Comparison of ENCODE assay signal across 1 cellular context in genomic region chr17:63519972-63520882, GRCh38.
TF ChIP-seq lines count a peak whose summit lies in the region.

No MANE protein-coding gene starts in this region.

TF ChIP-seq in HepG2, 621 proteins besides CTCF, POLR2A, EP300 and RAD21 (continued from another document and continues in another):
- TF ChIP-seq, protein P1, sequence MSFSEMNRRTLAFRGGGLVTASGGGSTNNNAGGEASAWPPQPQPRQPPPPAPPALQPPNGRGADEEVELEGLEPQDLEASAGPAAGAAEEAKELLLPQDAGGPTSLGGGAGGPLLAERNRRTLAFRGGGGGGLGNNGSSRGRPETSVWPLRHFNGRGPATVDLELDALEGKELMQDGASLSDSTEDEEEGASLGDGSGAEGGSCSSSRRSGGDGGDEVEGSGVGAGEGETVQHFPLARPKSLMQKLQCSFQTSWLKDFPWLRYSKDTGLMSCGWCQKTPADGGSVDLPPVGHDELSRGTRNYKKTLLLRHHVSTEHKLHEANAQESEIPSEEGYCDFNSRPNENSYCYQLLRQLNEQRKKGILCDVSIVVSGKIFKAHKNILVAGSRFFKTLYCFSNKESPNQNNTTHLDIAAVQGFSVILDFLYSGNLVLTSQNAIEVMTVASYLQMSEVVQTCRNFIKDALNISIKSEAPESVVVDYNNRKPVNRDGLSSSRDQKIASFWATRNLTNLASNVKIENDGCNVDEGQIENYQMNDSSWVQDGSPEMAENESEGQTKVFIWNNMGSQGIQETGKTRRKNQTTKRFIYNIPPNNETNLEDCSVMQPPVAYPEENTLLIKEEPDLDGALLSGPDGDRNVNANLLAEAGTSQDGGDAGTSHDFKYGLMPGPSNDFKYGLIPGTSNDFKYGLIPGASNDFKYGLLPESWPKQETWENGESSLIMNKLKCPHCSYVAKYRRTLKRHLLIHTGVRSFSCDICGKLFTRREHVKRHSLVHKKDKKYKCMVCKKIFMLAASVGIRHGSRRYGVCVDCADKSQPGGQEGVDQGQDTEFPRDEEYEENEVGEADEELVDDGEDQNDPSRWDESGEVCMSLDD (CRISPR knock-in tag; IDR thresholded peaks at IDR 0.05; ENCODE audit: borderline replicate concordance), result no peak
- TF ChIP-seq SP1 (IDR thresholded peaks at IDR 0.05) (no peak), SP1 (CRISPR knock-in tag; IDR thresholded peaks at IDR 0.05) (no peak), ZNF205 (CRISPR knock-in tag; IDR thresholded peaks at IDR 0.05) (peak; percentile 73), ZBTB34 (CRISPR knock-in tag; IDR thresholded peaks at IDR 0.05) (no peak), PBX3 (CRISPR knock-in tag; IDR thresholded peaks at IDR 0.05; ENCODE audit: borderline replicate concordance) (no peak), ZNF878 (CRISPR knock-in tag; IDR thresholded peaks at IDR 0.05) (peak; percentile 87), ZNF34 (CRISPR knock-in tag; IDR thresholded peaks at IDR 0.05; ENCODE audit: borderline replicate concordance) (no peak), PRPF4 (IDR thresholded peaks at IDR 0.05; ENCODE audit: low read depth, low read length, poor library complexity, severe bottlenecking) (peak; percentile 52), ZBTB7B (CRISPR knock-in tag; IDR thresholded peaks at IDR 0.05) (peak; percentile 73; the same call in 1 of the 2 replicates), SMAD1 (CRISPR knock-in tag; IDR thresholded peaks at IDR 0.05; ENCODE audit: borderline replicate concordance, low read depth) (peak; percentile 96; the same call in 1 of the 2 replicates), ARID3A (IDR thresholded peaks at IDR 0.05; ENCODE audit: low read depth, low read length) (peak; percentile 91), CHD4 (IDR thresholded peaks at IDR 0.05; ENCODE audit: borderline replicate concordance, low read length) (peak; percentile 92), ZNF883 (CRISPR knock-in tag; IDR thresholded peaks at IDR 0.05; ENCODE audit: not compliant biosample characterization) (no peak), RXRA (CRISPR knock-in tag; IDR thresholded peaks at IDR 0.05) (peak; percentile 84), ZBTB20 (CRISPR knock-in tag; IDR thresholded peaks at IDR 0.05; ENCODE audit: borderline replicate concordance, low read depth) (0 out of 2 replicates have a peak, but pooled peaks have one; percentile 89), ZNF816 (CRISPR knock-in tag; IDR thresholded peaks at IDR 0.05; ENCODE audit: borderline replicate concordance) (0 out of 2 replicates have a peak, but pooled peaks have one; percentile 64), ZNF543 (CRISPR knock-in tag; IDR thresholded peaks at IDR 0.05) (no peak), ELK4 (CRISPR knock-in tag; IDR thresholded peaks at IDR 0.05; ENCODE audit: borderline replicate concordance) (no peak), FOSL1 (CRISPR knock-in tag; IDR thresholded peaks at IDR 0.05; ENCODE audit: borderline replicate concordance) (no peak), NR2F1 (CRISPR knock-in tag; IDR thresholded peaks at IDR 0.05) (peak in 1 of 2 experiments; percentile 11; a peak in 1 of 4 replicates), ZMAT3 (CRISPR knock-in tag; conservative IDR thresholded peaks at IDR 0.05) (no peak), PHF8 (CRISPR knock-in tag; IDR thresholded peaks at IDR 0.05) (peak; percentile 32; the same call in 1 of the 2 replicates), ZC3H13 (CRISPR knock-in tag; IDR thresholded peaks at IDR 0.05) (peak; percentile 34; the same call in 1 of the 2 replicates), ZFP90 (CRISPR knock-in tag; IDR thresholded peaks at IDR 0.05; ENCODE audit: borderline replicate concordance) (peak; percentile 69; the same call in 1 of the 2 replicates), AKAP8 (CRISPR knock-in tag; IDR thresholded peaks at IDR 0.05) (no peak), ZNF292 (CRISPR knock-in tag; IDR thresholded peaks at IDR 0.05; ENCODE audit: borderline replicate concordance, low read depth) (peak; percentile 91; the same call in 1 of the 2 replicates), HOXD1 (CRISPR knock-in tag; IDR thresholded peaks at IDR 0.05) (peak; percentile 61; the same call in 1 of the 2 replicates), ZNF263 (CRISPR knock-in tag; IDR thresholded peaks at IDR 0.05) (peak; percentile 36), ZNF232 (CRISPR knock-in tag; IDR thresholded peaks at IDR 0.05; ENCODE audit: borderline replicate concordance) (peak; percentile 67; the same call in 1 of the 2 replicates), REXO4 (CRISPR knock-in tag; IDR thresholded peaks at IDR 0.05; ENCODE audit: borderline replicate concordance) (no peak), KLF16 (CRISPR knock-in tag; IDR thresholded peaks at IDR 0.05) (peak in 1 of 2 experiments; percentile 62; a peak in 2 of 4 replicates), TRIM24 (CRISPR knock-in tag; IDR thresholded peaks at IDR 0.05) (no peak), SNAI1 (CRISPR knock-in tag; IDR thresholded peaks at IDR 0.05; ENCODE audit: borderline replicate concordance) (peak; percentile 97), MXD4 (CRISPR knock-in tag; IDR thresholded peaks at IDR 0.05) (peak; percentile 77; the same call in 1 of the 2 replicates), ZNF784 (CRISPR knock-in tag; IDR thresholded peaks at IDR 0.05; ENCODE audit: borderline replicate concordance) (no peak), ZSCAN31 (CRISPR knock-in tag; IDR thresholded peaks at IDR 0.05; ENCODE audit: low read depth) (peak; percentile 81)
- TF ChIP-seq, protein P2, sequence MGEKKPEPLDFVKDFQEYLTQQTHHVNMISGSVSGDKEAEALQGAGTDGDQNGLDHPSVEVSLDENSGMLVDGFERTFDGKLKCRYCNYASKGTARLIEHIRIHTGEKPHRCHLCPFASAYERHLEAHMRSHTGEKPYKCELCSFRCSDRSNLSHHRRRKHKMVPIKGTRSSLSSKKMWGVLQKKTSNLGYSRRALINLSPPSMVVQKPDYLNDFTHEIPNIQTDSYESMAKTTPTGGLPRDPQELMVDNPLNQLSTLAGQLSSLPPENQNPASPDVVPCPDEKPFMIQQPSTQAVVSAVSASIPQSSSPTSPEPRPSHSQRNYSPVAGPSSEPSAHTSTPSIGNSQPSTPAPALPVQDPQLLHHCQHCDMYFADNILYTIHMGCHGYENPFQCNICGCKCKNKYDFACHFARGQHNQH (CRISPR knock-in tag; IDR thresholded peaks at IDR 0.05), result peak; percentile 93
- TF ChIP-seq, protein P3, sequence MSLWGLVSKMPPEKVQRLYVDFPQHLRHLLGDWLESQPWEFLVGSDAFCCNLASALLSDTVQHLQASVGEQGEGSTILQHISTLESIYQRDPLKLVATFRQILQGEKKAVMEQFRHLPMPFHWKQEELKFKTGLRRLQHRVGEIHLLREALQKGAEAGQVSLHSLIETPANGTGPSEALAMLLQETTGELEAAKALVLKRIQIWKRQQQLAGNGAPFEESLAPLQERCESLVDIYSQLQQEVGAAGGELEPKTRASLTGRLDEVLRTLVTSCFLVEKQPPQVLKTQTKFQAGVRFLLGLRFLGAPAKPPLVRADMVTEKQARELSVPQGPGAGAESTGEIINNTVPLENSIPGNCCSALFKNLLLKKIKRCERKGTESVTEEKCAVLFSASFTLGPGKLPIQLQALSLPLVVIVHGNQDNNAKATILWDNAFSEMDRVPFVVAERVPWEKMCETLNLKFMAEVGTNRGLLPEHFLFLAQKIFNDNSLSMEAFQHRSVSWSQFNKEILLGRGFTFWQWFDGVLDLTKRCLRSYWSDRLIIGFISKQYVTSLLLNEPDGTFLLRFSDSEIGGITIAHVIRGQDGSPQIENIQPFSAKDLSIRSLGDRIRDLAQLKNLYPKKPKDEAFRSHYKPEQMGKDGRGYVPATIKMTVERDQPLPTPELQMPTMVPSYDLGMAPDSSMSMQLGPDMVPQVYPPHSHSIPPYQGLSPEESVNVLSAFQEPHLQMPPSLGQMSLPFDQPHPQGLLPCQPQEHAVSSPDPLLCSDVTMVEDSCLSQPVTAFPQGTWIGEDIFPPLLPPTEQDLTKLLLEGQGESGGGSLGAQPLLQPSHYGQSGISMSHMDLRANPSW (CRISPR knock-in tag; IDR thresholded peaks at IDR 0.05; ENCODE audit: borderline replicate concordance), result peak; percentile 87
- TF ChIP-seq, protein P4, sequence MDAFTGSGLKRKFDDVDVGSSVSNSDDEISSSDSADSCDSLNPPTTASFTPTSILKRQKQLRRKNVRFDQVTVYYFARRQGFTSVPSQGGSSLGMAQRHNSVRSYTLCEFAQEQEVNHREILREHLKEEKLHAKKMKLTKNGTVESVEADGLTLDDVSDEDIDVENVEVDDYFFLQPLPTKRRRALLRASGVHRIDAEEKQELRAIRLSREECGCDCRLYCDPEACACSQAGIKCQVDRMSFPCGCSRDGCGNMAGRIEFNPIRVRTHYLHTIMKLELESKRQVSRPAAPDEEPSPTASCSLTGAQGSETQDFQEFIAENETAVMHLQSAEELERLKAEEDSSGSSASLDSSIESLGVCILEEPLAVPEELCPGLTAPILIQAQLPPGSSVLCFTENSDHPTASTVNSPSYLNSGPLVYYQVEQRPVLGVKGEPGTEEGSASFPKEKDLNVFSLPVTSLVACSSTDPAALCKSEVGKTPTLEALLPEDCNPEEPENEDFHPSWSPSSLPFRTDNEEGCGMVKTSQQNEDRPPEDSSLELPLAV (CRISPR knock-in tag; conservative IDR thresholded peaks at IDR 0.05; ENCODE audit: low read depth), result no peak
- TF ChIP-seq, protein P5, sequence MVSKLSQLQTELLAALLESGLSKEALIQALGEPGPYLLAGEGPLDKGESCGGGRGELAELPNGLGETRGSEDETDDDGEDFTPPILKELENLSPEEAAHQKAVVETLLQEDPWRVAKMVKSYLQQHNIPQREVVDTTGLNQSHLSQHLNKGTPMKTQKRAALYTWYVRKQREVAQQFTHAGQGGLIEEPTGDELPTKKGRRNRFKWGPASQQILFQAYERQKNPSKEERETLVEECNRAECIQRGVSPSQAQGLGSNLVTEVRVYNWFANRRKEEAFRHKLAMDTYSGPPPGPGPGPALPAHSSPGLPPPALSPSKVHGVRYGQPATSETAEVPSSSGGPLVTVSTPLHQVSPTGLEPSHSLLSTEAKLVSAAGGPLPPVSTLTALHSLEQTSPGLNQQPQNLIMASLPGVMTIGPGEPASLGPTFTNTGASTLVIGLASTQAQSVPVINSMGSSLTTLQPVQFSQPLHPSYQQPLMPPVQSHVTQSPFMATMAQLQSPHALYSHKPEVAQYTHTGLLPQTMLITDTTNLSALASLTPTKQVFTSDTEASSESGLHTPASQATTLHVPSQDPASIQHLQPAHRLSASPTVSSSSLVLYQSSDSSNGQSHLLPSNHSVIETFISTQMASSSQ (IDR thresholded peaks at IDR 0.05; ENCODE audit: low read depth), result peak; percentile 100
- TF ChIP-seq, protein P5 (CRISPR knock-in tag; IDR thresholded peaks at IDR 0.05; ENCODE audit: borderline replicate concordance), result peak; percentile 100
